ENCODE assay signal across 23 cellular contexts in the genomic region with DNA sequence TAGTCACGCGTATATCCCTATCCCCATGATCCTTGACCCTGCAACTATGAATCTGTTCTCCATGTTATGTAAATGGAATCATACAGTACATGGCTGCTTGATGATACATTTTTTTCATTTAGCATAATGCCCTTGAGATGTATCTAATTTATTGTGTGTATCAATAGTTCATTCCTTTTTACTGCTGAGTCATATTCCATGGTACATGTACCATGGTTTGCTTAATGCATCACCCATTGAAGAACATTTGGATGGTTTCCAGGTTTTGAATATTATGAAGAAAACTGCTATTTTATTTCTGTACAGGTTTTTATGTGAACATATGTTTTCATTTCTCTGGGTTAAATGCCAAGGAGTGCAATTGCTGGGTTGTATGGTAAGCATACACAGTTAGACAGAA. TPM values are rescaled to one million over a fixed set of nuclear protein-coding genes. Genes with fewer than 3 reads are reported as not detected.
DNase-seq lines count a peak whose midpoint lies in the region; ATAC-seq and TF ChIP-seq lines count a peak whose summit lies in the region.
"Had no signal": no experiment of that assay in that cellular context is flagged by ENCODE, and none has a peak within 500 bp of the region (broad histone marks: within the 10 kb centered on the region; RNA-seq: fewer than 3 reads in every experiment).

No MANE protein-coding gene starts in this region.

- POLR2A ChIA-PET in WTC11 (lab: Charles Lee), result no interaction called here

- TF ChIP-seq CTCF in epithelial cell of esophagus (IDR thresholded peaks at IDR 0.05; ENCODE audit: insufficient read depth, low read depth, low read length, missing control alignments) (no peak), WTC11 (IDR thresholded peaks at IDR 0.05) (no peak)

- peak; percentile 27 for DNase-seq in ELR (ENCODE audit: low read depth)
- peak; percentile 53 for DNase-seq in adipocyte (ENCODE audit: low read depth)
- DNase-seq in epithelial cell of esophagus (ENCODE audit: low read depth), result peak; percentile 75
- DNase-seq in kidney tubule cell (ENCODE audit: low spot score), result peak; percentile 32
- no peak for DNase-seq in AG08395 (ENCODE audit: low spot score)
- DNase-seq in WTC11 (ENCODE audit: low spot score), result no peak
- no peak for DNase-seq in NCI-H1105 (lab: John Stamatoyannopoulos, UW)
- DNase-seq: ACHN; activated CD4-positive, alpha-beta T cell treated with anti-CD3 and anti-CD28 coated beads, Interleukin-2, amount 10 ng/mL, durations not matched to agents 24 days and 14 days; esophagus squamous epithelium; HFFc6; lower lobe of right lung; NCI-H146; NCI-H774; retina; SHP77 treated with DMSO at 0.1 percent for 48 hours had no signal

- no peaks in the 10 kb centered on the region for H3K27me3 ChIP-seq in adipocyte (replicated peaks; ENCODE audit: control insufficient read depth, insufficient read depth, low read length)
- H3K27me3 ChIP-seq: cardiac muscle cell, esophagus squamous epithelium, neutrophil had no signal

- no peaks in the 10 kb centered on the region for H3K9me3 ChIP-seq in adipocyte (ENCODE audit: control insufficient read depth, low read length)
- H3K9me3 ChIP-seq: esophagus squamous epithelium, lower lobe of right lung, neutrophil had no signal

- H3K4me3 ChIP-seq in adipocyte (ENCODE audit: low read length), result no peak overlapping the region
- H3K4me3 ChIP-seq in epithelial cell of esophagus (ENCODE audit: low read length), result no peak overlapping the region
- H3K4me3 ChIP-seq: cardiac muscle cell, esophagus squamous epithelium, lower lobe of right lung had no signal

- peaks cover 5% of the 10 kb centered on the region for H3K27me3 Mint-ChIP-seq in WTC11 (ENCODE audit: low read depth)
- H3K27me3 Mint-ChIP-seq in stimulated activated memory B cell treated with anti-CD40 and anti-IgM and Interleukin-4, amounts not matched to agents 10 μg/mL and 1 μg/mL and 100 μg/mL, for 72 hours, result no peaks in the 10 kb centered on the region
- H3K27me3 Mint-ChIP-seq: activated T-helper 17 cell treated with anti-CD3 and anti-CD28 coated beads, Interleukin-2, amount 50 U/mL, for 72 hours; IgD-negative memory B cell had no signal

- CTCF ChIA-PET in WTC11 (lab: Charles Lee), result no interaction called here

- no peaks in the 10 kb centered on the region for H3K36me3 ChIP-seq in adipocyte (ENCODE audit: control insufficient read depth, insufficient read depth, low read length, severe bottlenecking)
- H3K36me3 ChIP-seq: cardiac muscle cell, esophagus squamous epithelium, lower lobe of right lung, neutrophil had no signal

- H3K36me3 Mint-ChIP-seq in WTC11, result peaks cover 8% of the 10 kb centered on the region
- H3K36me3 Mint-ChIP-seq in stimulated activated memory B cell treated with anti-CD40 and anti-IgM and Interleukin-4, amounts not matched to agents 10 μg/mL and 1 μg/mL and 100 μg/mL, for 72 hours, result no peaks in the 10 kb centered on the region
- H3K36me3 Mint-ChIP-seq: CD14-positive monocyte had no signal

- no peak overlapping the region for H3K4me3 Mint-ChIP-seq in WTC11
- no peak overlapping the region for H3K4me3 Mint-ChIP-seq in stimulated activated memory B cell treated with anti-CD40 and anti-IgM and Interleukin-4, amounts not matched to agents 10 μg/mL and 1 μg/mL and 100 μg/mL, for 72 hours
- H3K4me3 Mint-ChIP-seq: activated CD4-positive, alpha-beta T cell treated with anti-CD3 and anti-CD28 coated beads, Interleukin-2, amount 10 ng/mL, durations not matched to agents 24 days and 14 days; activated T-helper 17 cell treated with anti-CD3 and anti-CD28 coated beads, Interleukin-2, amount 50 U/mL, for 72 hours; CD14-positive monocyte; HFFc6; IgD-negative memory B cell had no signal

- H3K9ac ChIP-seq in adipocyte (ENCODE audit: low read length), result no peak overlapping the region

- H3K9me3 Mint-ChIP-seq in WTC11, result peaks cover 11% of the 10 kb centered on the region
- H3K9me3 Mint-ChIP-seq in stimulated activated memory B cell treated with anti-CD40 and anti-IgM and Interleukin-4, amounts not matched to agents 10 μg/mL and 1 μg/mL and 100 μg/mL, for 72 hours, result no peaks in the 10 kb centered on the region
- H3K9me3 Mint-ChIP-seq: activated CD4-positive, alpha-beta T cell treated with anti-CD3 and anti-CD28 coated beads, Interleukin-2, amount 10 ng/mL, durations not matched to agents 24 days and 14 days; activated T-helper 17 cell treated with anti-CD3 and anti-CD28 coated beads, Interleukin-2, amount 50 U/mL, for 72 hours; HFFc6; IgD-negative memory B cell had no signal

- peaks cover 5% of the 10 kb centered on the region for H3K4me1 ChIP-seq in adipocyte (ENCODE audit: control insufficient read depth, insufficient read depth, low read length)

- peaks cover 22% of the 10 kb centered on the region for H3K4me1 Mint-ChIP-seq in WTC11
- peaks cover 11% of the 10 kb centered on the region for H3K4me1 Mint-ChIP-seq in stimulated activated memory B cell treated with anti-CD40 and anti-IgM and Interleukin-4, amounts not matched to agents 10 μg/mL and 1 μg/mL and 100 μg/mL, for 72 hours
- H3K4me1 Mint-ChIP-seq: activated CD4-positive, alpha-beta T cell treated with anti-CD3 and anti-CD28 coated beads, Interleukin-2, amount 10 ng/mL, durations not matched to agents 24 days and 14 days; activated T-helper 17 cell treated with anti-CD3 and anti-CD28 coated beads, Interleukin-2, amount 50 U/mL, for 72 hours had no signal

- no peak for ATAC-seq in WTC11
- ATAC-seq in stimulated activated memory B cell treated with anti-CD40 and anti-IgM and Interleukin-4, amounts not matched to agents 10 μg/mL and 1 μg/mL and 100 μg/mL, for 72 hours, result no peak
- ATAC-seq: activated T-helper 17 cell treated with anti-CD3 and anti-CD28 coated beads, Interleukin-2, amount 50 U/mL, for 72 hours; lower lobe of right lung had no signal

- no peak overlapping the region for H3K27ac Mint-ChIP-seq in WTC11
- H3K27ac Mint-ChIP-seq in stimulated activated memory B cell treated with anti-CD40 and anti-IgM and Interleukin-4, amounts not matched to agents 10 μg/mL and 1 μg/mL and 100 μg/mL, for 72 hours, result no peak overlapping the region
- H3K27ac Mint-ChIP-seq: activated CD4-positive, alpha-beta T cell treated with anti-CD3 and anti-CD28 coated beads, Interleukin-2, amount 10 ng/mL, durations not matched to agents 24 days and 14 days; activated T-helper 17 cell treated with anti-CD3 and anti-CD28 coated beads, Interleukin-2, amount 50 U/mL, for 72 hours; CD14-positive monocyte; HFFc6 had no signal

TF ChIP-seq in WTC11, 78 proteins besides CTCF, POLR2A, EP300 and RAD21 (continues in another document):
- TF ChIP-seq NR2C2 (CRISPR knock-in tag; IDR thresholded peaks at IDR 0.05), result no peak
- no peak for TF ChIP-seq GTF2I (CRISPR knock-in tag; conservative IDR thresholded peaks at IDR 0.05)
- TF ChIP-seq, protein P1, sequence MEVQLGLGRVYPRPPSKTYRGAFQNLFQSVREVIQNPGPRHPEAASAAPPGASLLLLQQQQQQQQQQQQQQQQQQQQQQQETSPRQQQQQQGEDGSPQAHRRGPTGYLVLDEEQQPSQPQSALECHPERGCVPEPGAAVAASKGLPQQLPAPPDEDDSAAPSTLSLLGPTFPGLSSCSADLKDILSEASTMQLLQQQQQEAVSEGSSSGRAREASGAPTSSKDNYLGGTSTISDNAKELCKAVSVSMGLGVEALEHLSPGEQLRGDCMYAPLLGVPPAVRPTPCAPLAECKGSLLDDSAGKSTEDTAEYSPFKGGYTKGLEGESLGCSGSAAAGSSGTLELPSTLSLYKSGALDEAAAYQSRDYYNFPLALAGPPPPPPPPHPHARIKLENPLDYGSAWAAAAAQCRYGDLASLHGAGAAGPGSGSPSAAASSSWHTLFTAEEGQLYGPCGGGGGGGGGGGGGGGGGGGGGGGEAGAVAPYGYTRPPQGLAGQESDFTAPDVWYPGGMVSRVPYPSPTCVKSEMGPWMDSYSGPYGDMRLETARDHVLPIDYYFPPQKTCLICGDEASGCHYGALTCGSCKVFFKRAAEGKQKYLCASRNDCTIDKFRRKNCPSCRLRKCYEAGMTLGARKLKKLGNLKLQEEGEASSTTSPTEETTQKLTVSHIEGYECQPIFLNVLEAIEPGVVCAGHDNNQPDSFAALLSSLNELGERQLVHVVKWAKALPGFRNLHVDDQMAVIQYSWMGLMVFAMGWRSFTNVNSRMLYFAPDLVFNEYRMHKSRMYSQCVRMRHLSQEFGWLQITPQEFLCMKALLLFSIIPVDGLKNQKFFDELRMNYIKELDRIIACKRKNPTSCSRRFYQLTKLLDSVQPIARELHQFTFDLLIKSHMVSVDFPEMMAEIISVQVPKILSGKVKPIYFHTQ (CRISPR knock-in tag; IDR thresholded peaks at IDR 0.05), result no peak
- TF ChIP-seq, protein P2, sequence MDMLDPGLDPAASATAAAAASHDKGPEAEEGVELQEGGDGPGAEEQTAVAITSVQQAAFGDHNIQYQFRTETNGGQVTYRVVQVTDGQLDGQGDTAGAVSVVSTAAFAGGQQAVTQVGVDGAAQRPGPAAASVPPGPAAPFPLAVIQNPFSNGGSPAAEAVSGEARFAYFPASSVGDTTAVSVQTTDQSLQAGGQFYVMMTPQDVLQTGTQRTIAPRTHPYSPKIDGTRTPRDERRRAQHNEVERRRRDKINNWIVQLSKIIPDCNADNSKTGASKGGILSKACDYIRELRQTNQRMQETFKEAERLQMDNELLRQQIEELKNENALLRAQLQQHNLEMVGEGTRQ (CRISPR knock-in tag; IDR thresholded peaks at IDR 0.05), result no peak
- no peak for TF ChIP-seq NFYB (CRISPR knock-in tag; conservative IDR thresholded peaks at IDR 0.05; ENCODE audit: low read depth)
- no peak for TF ChIP-seq ZNF396 (CRISPR knock-in tag; IDR thresholded peaks at IDR 0.05; ENCODE audit: borderline replicate concordance)
- no peak for TF ChIP-seq ELF4 (CRISPR knock-in tag; IDR thresholded peaks at IDR 0.05; ENCODE audit: low read depth)
- no peak for TF ChIP-seq CREB1 (CRISPR knock-in tag; IDR thresholded peaks at IDR 0.05)
- TF ChIP-seq ATF3 (CRISPR knock-in tag; conservative IDR thresholded peaks at IDR 0.05), result no peak
- TF ChIP-seq, protein P3, sequence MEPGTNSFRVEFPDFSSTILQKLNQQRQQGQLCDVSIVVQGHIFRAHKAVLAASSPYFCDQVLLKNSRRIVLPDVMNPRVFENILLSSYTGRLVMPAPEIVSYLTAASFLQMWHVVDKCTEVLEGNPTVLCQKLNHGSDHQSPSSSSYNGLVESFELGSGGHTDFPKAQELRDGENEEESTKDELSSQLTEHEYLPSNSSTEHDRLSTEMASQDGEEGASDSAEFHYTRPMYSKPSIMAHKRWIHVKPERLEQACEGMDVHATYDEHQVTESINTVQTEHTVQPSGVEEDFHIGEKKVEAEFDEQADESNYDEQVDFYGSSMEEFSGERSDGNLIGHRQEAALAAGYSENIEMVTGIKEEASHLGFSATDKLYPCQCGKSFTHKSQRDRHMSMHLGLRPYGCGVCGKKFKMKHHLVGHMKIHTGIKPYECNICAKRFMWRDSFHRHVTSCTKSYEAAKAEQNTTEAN (CRISPR knock-in tag; IDR thresholded peaks at IDR 0.05), result no peak

RNA-seq across cellular contexts. Expression of gene RNASE10, which starts 4.0 kb away (rescaled TPM):
- total RNA-seq in WTC11 (2021), result 0.82 to 1.2 TPM (median 1.0 TPM) in 3 replicates
- total RNA-seq: cardiac muscle cell, esophagus squamous epithelium, temporal lobe had no signal

RNA-seq across cellular contexts. Expression of gene PNP, which starts 32.1 kb away (rescaled TPM):
- 72.7 to 95.8 TPM (median 75.0 TPM) in 3 replicates for total RNA-seq in WTC11 (2021)

RNA-seq across cellular contexts. Expression of gene PIP4P1, which starts 40.1 kb away (rescaled TPM):
- 28.3 to 34.1 TPM (median 29.7 TPM) in 3 replicates for total RNA-seq in WTC11 (2021)

RNA-seq across cellular contexts. Expression of gene APEX1, which starts 46.3 kb away (rescaled TPM):
- total RNA-seq in WTC11 (2021), result 299 to 324 TPM (median 308 TPM) in 3 replicates

RNA-seq across cellular contexts. Expression of gene OSGEP, which starts 46.7 kb away (rescaled TPM):
- total RNA-seq in WTC11 (2021), result 33.3 to 40.0 TPM (median 37.3 TPM) in 3 replicates

Comparison
In these comparisons a context has a peak if more than half of its experiments do, and no peak if none do; other contexts are left out.
1. DNase-seq: peak in ELR (single experiment), adipocyte (single experiment), epithelial cell of esophagus (single experiment) and kidney tubule cell (single experiment); none in AG08395 (single experiment), WTC11 (single experiment) and NCI-H1105 (single experiment).